Comparison of ENCODE assay signal across 1 cellular context in the genomic region with DNA sequence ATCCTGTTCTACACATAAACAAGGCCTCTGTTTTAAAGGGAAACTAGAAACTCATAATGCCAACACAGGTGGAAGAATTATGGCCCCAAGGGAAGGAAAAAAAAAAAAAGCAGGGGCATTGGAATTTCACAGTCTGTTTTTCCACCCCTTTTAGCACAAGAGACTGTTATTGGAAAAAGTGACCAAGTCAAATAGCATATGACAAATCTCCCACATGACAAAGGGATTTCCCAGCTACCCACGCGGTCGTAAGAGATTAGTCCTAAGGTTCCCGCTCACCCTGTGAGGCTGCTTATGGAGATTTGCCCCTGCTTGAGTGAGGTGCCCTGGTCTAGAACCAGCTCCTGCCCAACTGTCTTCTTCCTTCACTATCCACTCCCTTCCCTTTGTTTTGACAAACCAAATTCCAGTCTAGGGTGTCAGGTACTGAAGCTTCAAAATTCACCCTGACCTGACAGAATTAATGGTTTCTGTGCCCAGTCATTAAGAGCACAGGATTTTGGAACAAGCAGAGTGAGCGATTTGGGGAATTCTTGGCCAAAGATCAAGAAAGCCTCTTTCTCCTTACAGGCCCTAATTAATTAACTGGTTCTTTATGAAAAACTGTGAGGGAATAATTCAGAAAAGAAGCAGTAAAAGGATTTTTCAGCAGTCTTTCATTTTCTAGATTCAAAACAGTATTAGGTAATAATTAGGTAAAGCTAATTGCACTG.
TF ChIP-seq lines count a peak whose summit lies in the region.

No MANE protein-coding gene starts in this region.

TF ChIP-seq in GM23338, 12 proteins besides CTCF, POLR2A, EP300 and RAD21 (continued from another document):
- TF ChIP-seq REST (IDR thresholded peaks at IDR 0.05; ENCODE audit: unreplicated experiment) (no peak), CREB1 (CRISPR knock-in tag; IDR thresholded peaks at IDR 0.05; ENCODE audit: low read depth) (no peak), ZNF462 (CRISPR knock-in tag; IDR thresholded peaks at IDR 0.05) (no peak), POLR2AphosphoS5 (IDR thresholded peaks at IDR 0.05; ENCODE audit: low read depth) (no peak), EZH2phosphoT487 (IDR thresholded peaks at IDR 0.05; ENCODE audit: unreplicated experiment) (no peak), JUNB (IDR thresholded peaks at IDR 0.05; ENCODE audit: unreplicated experiment) (no peak), ZNF114 (CRISPR knock-in tag; IDR thresholded peaks at IDR 0.05) (no peak)
- TF ChIP-seq, protein P1, sequence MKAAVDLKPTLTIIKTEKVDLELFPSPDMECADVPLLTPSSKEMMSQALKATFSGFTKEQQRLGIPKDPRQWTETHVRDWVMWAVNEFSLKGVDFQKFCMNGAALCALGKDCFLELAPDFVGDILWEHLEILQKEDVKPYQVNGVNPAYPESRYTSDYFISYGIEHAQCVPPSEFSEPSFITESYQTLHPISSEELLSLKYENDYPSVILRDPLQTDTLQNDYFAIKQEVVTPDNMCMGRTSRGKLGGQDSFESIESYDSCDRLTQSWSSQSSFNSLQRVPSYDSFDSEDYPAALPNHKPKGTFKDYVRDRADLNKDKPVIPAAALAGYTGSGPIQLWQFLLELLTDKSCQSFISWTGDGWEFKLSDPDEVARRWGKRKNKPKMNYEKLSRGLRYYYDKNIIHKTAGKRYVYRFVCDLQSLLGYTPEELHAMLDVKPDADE (IDR thresholded peaks at IDR 0.05): no peak
